In the genomic region with DNA sequence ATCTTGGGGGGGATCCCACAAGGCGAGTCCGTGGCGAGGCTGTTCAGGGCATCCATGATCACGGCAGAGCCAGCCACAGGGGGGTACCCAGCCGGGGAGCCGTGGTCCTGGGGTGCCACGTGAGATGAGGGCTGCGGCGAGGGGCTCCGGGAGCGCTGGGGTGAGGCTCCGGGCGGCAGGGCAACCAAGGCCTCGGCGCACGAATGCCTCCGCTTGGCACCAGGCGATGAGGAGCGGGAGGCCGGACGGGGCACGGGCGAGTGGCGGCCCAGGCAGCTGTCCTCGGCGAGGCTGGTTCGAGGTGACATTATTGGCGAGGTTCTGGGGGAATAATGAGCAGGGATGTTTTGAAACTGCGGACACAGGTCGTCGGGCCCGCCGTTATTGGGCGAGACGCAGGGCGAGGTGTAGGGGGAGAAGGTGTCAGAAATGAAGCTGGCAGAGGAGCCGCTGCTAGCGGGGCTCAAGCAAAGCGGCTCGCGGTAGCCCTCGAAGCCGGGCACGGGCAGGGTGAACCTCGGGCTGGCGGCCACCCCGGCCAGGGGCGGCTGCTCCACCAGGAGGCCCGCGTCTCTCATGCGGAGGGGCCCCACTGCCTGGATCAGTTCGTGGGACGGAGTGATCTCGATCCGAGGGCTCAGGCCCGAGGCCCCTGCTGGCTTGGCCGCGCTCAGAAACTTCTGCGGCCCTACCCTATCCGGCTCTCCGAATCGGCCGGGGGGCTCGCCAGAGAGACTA, we compare ENCODE assay signal across 22 cellular contexts.
"Had no signal": no experiment of that assay in that cellular context is flagged by ENCODE, and none has a peak within 500 bp of the region (broad histone marks: within the 10 kb centered on the region; RNA-seq: fewer than 3 reads in every experiment).

No MANE protein-coding gene starts in this region.

- FAIRE-seq: urothelium cell line had no signal

- H3K27me3 Mint-ChIP-seq: activated naive CD8-positive, alpha-beta T cell treated with anti-CD3 and anti-CD28 coated beads, Interleukin-2, amount 50 U/mL, for 24 hours; naive B cell; stimulated activated naive CD8-positive, alpha-beta T cell treated with anti-CD3 and anti-CD28 coated beads, Interleukin-15, amount 100 ng/mL, for 72 hours had no signal

- ATAC-seq: activated naive CD8-positive, alpha-beta T cell treated with anti-CD3 and anti-CD28 coated beads, Interleukin-2, amount 50 U/mL, for 24 hours; activated T-cell treated with anti-CD3 and anti-CD28 coated beads, Interleukin-2, amount 50 U/mL, for 72 hours; body of pancreas; left lobe of liver; lower lobe of right lung; stimulated activated naive CD8-positive, alpha-beta T cell treated with anti-CD3 and anti-CD28 coated beads, Interleukin-15, amount 100 ng/mL, for 72 hours; WTC11 had no signal

- H3K36me3 Mint-ChIP-seq: neural progenitor cell, WTC11 had no signal

- DNase-seq: activated CD4-positive, alpha-beta T cell treated with anti-CD3 and anti-CD28 coated beads for 4 hours; activated CD4-positive, alpha-beta T cell treated with anti-CD3 and anti-CD28 coated beads, Interleukin-2, amount 50 U/mL, for 48 hours; activated CD8-positive, alpha-beta memory T cell treated with anti-CD3 and anti-CD28 coated beads, Interleukin-2, amount 50 U/mL, for 48 hours; activated effector memory CD4-positive, alpha-beta T cell treated with Interleukin-2 at 50 U/mL for 16 hours; activated naive CD4-positive, alpha-beta T cell treated with anti-CD3 and anti-CD28 coated beads for 36 hours; activated naive CD8-positive, alpha-beta T cell treated with anti-CD3 and anti-CD28 coated beads, Interleukin-2, amount 50 U/mL, for 24 hours; activated T-cell treated with anti-CD3 and anti-CD28 coated beads, Interleukin-2, amount 50 U/mL, for 72 hours; body of pancreas; dermis blood vessel endothelial cell; effector CD8-positive, alpha-beta T cell; foreskin melanocyte; lower lobe of right lung; naive B cell; stimulated activated CD4-positive, alpha-beta T cell treated with anti-CD3 and anti-CD28 coated beads, Interleukin-4, amount 100 ng/mL, for 24 hours; stimulated activated naive CD8-positive, alpha-beta T cell treated with anti-CD3 and anti-CD28 coated beads, Interleukin-15, amount 100 ng/mL, for 72 hours; T-helper 1 cell; transverse colon had no signal

- H3K36me3 ChIP-seq: lower lobe of right lung, neural progenitor cell, suprapubic skin had no signal

- H3K4me2 ChIP-seq: neural progenitor cell had no signal

- H3K4me3 ChIP-seq: body of pancreas, lower lobe of right lung, neural progenitor cell, suprapubic skin, transverse colon had no signal

- H3K4me1 ChIP-seq: body of pancreas, neural progenitor cell had no signal

- H3K4me3 Mint-ChIP-seq: activated naive CD4-positive, alpha-beta T cell treated with anti-CD3 and anti-CD28 coated beads for 36 hours; neural progenitor cell; stimulated activated naive CD8-positive, alpha-beta T cell treated with anti-CD3 and anti-CD28 coated beads, Interleukin-15, amount 100 ng/mL, for 72 hours; WTC11 had no signal

- H3K27ac ChIP-seq: body of pancreas, lower lobe of right lung, neural progenitor cell, suprapubic skin, transverse colon had no signal

- H3K9me3 Mint-ChIP-seq: activated naive CD4-positive, alpha-beta T cell treated with anti-CD3 and anti-CD28 coated beads for 36 hours; activated naive CD8-positive, alpha-beta T cell treated with anti-CD3 and anti-CD28 coated beads, Interleukin-2, amount 50 U/mL, for 24 hours; activated T-cell treated with anti-CD3 and anti-CD28 coated beads, Interleukin-2, amount 50 U/mL, for 72 hours; naive B cell; stimulated activated naive CD8-positive, alpha-beta T cell treated with anti-CD3 and anti-CD28 coated beads, Interleukin-15, amount 100 ng/mL, for 72 hours; WTC11 had no signal

- H3K27me3 ChIP-seq: body of pancreas, neural progenitor cell, suprapubic skin, transverse colon had no signal

- H2AFZ ChIP-seq: neural progenitor cell had no signal

- H3K27ac Mint-ChIP-seq: neural progenitor cell, WTC11 had no signal

- H3K9me3 ChIP-seq: body of pancreas, lower lobe of right lung, suprapubic skin, transverse colon had no signal
